Comparison of ENCODE assay signal across 9 cellular contexts in genomic region chr15:60787737-60788513, GRCh38.
A peak's percentile ranks its signal among the peaks of the same experiment; 100 is the strongest.
DNase-seq lines count a peak whose midpoint lies in the region; ATAC-seq and TF ChIP-seq lines count a peak whose summit lies in the region.
"Had no signal": no experiment of that assay in that cellular context is flagged by ENCODE, and none has a peak within 500 bp of the region (broad histone marks: within the 10 kb centered on the region; RNA-seq: fewer than 3 reads in every experiment).

No MANE protein-coding gene starts in this region.

- H3K27ac ChIP-seq in thoracic aorta (no peak overlapping the region), coronary artery (no peak overlapping the region), PC-9 (no peak overlapping the region)
- H3K27ac ChIP-seq: BLaER1 treated with 17β-estradiol and CSF1 and Interleukin-3, amounts not matched to agents 10 nM and 100 nM had no signal

- H3K79me2 ChIP-seq in PC-9 (ENCODE audit: low read depth) = no peaks in the 10 kb centered on the region

- no peaks in the 10 kb centered on the region for H3F3A ChIP-seq in PC-9 (ENCODE audit: insufficient read depth, low read depth)

- peak overlapping the region; percentile 16 for H3K27ac Mint-ChIP-seq in activated CD8-positive, alpha-beta T cell treated with anti-CD3 and anti-CD28 coated beads, Interleukin-2, amount 10 ng/mL, durations not matched to agents 7 days and 5 days

- intact Hi-C loops in PC-9 (cut with micrococcal nuclease; ENCODE audit: unreplicated experiment) = no loop called here

- TF ChIP-seq CTCF in thoracic aorta (IDR thresholded peaks at IDR 0.05) = peak; percentile 28
- TF ChIP-seq CTCF in coronary artery (IDR thresholded peaks at IDR 0.05) = no peak
- no peak; the same call in 1 of the 2 replicates for TF ChIP-seq CTCF in PC-9 (conservative IDR thresholded peaks at IDR 0.05)

- H3K9me3 Mint-ChIP-seq in activated CD8-positive, alpha-beta T cell treated with anti-CD3 and anti-CD28 coated beads, Interleukin-2, amount 10 ng/mL, durations not matched to agents 7 days and 5 days (ENCODE audit: insufficient read depth) = peaks cover 4% of the 10 kb centered on the region

- H3K27me3 ChIP-seq in thoracic aorta (replicated peaks; ENCODE audit: insufficient read depth) (no peaks in the 10 kb centered on the region), PC-9 (ENCODE audit: insufficient read depth, low read depth) (no peaks in the 10 kb centered on the region)
- H3K27me3 ChIP-seq: BLaER1 treated with 17β-estradiol and CSF1 and Interleukin-3, amounts not matched to agents 10 nM and 100 nM had no signal

- no peak overlapping the region for H2AFZ ChIP-seq in PC-9

- POLR2A ChIA-PET in activated CD8-positive, alpha-beta T cell treated with anti-CD3 and anti-CD28 coated beads, Interleukin-2, amount 10 ng/mL, durations not matched to agents 7 days and 5 days (lab: Charles Lee) = interaction anchor here (0.7 kb wide), 1 partner anchor 128 kb away, joined by 3 read pairs; no protein-coding TSS in a partner anchor
- POLR2A ChIA-PET in PC-9 (lab: Charles Lee; ENCODE audit: unreplicated experiment) = no interaction called here

- no peak overlapping the region for H3K4me3 ChIP-seq in thoracic aorta
- no peak overlapping the region for H3K4me3 ChIP-seq in coronary artery
- H3K4me3 ChIP-seq in PC-9 = no peak overlapping the region
- H3K4me3 ChIP-seq: BLaER1 treated with 17β-estradiol and CSF1 and Interleukin-3, amounts not matched to agents 10 nM and 100 nM had no signal

- H3K36me3 ChIP-seq in thoracic aorta (no peaks in the 10 kb centered on the region), PC-9 (ENCODE audit: low read depth) (no peaks in the 10 kb centered on the region)
- H3K36me3 ChIP-seq: BLaER1 treated with 17β-estradiol and CSF1 and Interleukin-3, amounts not matched to agents 10 nM and 100 nM had no signal

- no TSS peak for BruUV-seq in PC-9 (replicated peaks; lab: Mats Ljungman, UMichigan)

- H3K4me3 Mint-ChIP-seq in activated CD8-positive, alpha-beta T cell treated with anti-CD3 and anti-CD28 coated beads, Interleukin-2, amount 10 ng/mL, durations not matched to agents 7 days and 5 days = no peak overlapping the region

- H3K4me2 ChIP-seq in PC-9 = no peak overlapping the region
- H3K4me2 ChIP-seq: BLaER1 treated with 17β-estradiol and CSF1 and Interleukin-3, amounts not matched to agents 10 nM and 100 nM had no signal

- CTCF ChIA-PET in activated CD8-positive, alpha-beta T cell treated with anti-CD3 and anti-CD28 coated beads, Interleukin-2, amount 10 ng/mL, durations not matched to agents 7 days and 5 days (lab: Charles Lee) = interaction anchor here (0.6 to 6.0 kb wide), 17 partner anchors 11 to 203 kb away, joined by 3 to 31 read pairs (median 4); no protein-coding TSS in a partner anchor
- CTCF ChIA-PET in PC-9 (lab: Charles Lee) = no interaction called here

- no peaks in the 10 kb centered on the region for H3K9me2 ChIP-seq in PC-9 (ENCODE audit: insufficient read depth)

- H3K36me3 Mint-ChIP-seq in activated CD8-positive, alpha-beta T cell treated with anti-CD3 and anti-CD28 coated beads, Interleukin-2, amount 10 ng/mL, durations not matched to agents 7 days and 5 days (ENCODE audit: low read depth) = peaks cover 5% of the 10 kb centered on the region

- peaks cover 6% of the 10 kb centered on the region for H3K4me1 Mint-ChIP-seq in activated CD8-positive, alpha-beta T cell treated with anti-CD3 and anti-CD28 coated beads, Interleukin-2, amount 10 ng/mL, durations not matched to agents 7 days and 5 days (ENCODE audit: low read depth)

- peaks cover 5% of the 10 kb centered on the region for H3K9me3 ChIP-seq in thoracic aorta
- H3K9me3 ChIP-seq in PC-9 (ENCODE audit: insufficient read depth, low read depth) = no peaks in the 10 kb centered on the region; the same call in 1 of the 2 replicates

- peak; percentile 52 for DNase-seq in activated CD8-positive, alpha-beta memory T cell treated with anti-CD3 and anti-CD28 coated beads, Interleukin-2, amount 50 U/mL, for 4 hours
- no peak for DNase-seq in activated CD8-positive, alpha-beta memory T cell treated with anti-CD3 and anti-CD28 coated beads, Interleukin-2, amount 50 U/mL, for 48 hours
- peak; percentile 38 for DNase-seq in activated CD8-positive, alpha-beta T cell treated with anti-CD3 and anti-CD28 coated beads, Interleukin-2, amount 10 ng/mL, durations not matched to agents 7 days and 5 days
- DNase-seq in germinal center (ENCODE audit: low spot score) (peak; percentile 28), thoracic aorta (ENCODE audit: low spot score) (no peak), coronary artery (ENCODE audit: low spot score) (no peak), NCI-H1930 (lab: John Stamatoyannopoulos, UW) (no peak), PC-9 (no peak)

- no peaks in the 10 kb centered on the region for H4K20me1 ChIP-seq in PC-9 (ENCODE audit: insufficient read depth)
- H4K20me1 ChIP-seq: BLaER1 treated with 17β-estradiol and CSF1 and Interleukin-3, amounts not matched to agents 10 nM and 100 nM had no signal

- ATAC-seq in activated CD8-positive, alpha-beta T cell treated with anti-CD3 and anti-CD28 coated beads, Interleukin-2, amount 10 ng/mL, durations not matched to agents 7 days and 5 days = peak; percentile 60
- no peak for ATAC-seq in thoracic aorta (ENCODE audit: insufficient number of reproducible peaks, low FRiP score, low read depth)

- H3K27me3 Mint-ChIP-seq in activated CD8-positive, alpha-beta T cell treated with anti-CD3 and anti-CD28 coated beads, Interleukin-2, amount 10 ng/mL, durations not matched to agents 7 days and 5 days (ENCODE audit: low read depth) = no peaks in the 10 kb centered on the region

- H3K4me1 ChIP-seq in thoracic aorta (ENCODE audit: control insufficient read depth in 1 of 2, low read depth in 2 of 2) = peaks cover 0 to under 1% of the 10 kb centered on the region in 2 donors
- no peaks in the 10 kb centered on the region for H3K4me1 ChIP-seq in PC-9 (replicated peaks; ENCODE audit: insufficient read depth)
- H3K4me1 ChIP-seq: BLaER1 treated with 17β-estradiol and CSF1 and Interleukin-3, amounts not matched to agents 10 nM and 100 nM had no signal

Comparison
In these comparisons a context has a peak if more than half of its experiments do, and no peak if none do; other contexts are left out.
1. DNase-seq: peak in activated CD8-positive, alpha-beta memory T cell treated with anti-CD3 and anti-CD28 coated beads, Interleukin-2, amount 50 U/mL, for 4 hours (single experiment), activated CD8-positive, alpha-beta T cell treated with anti-CD3 and anti-CD28 coated beads, Interleukin-2, amount 10 ng/mL, durations not matched to agents 7 days and 5 days (single experiment) and germinal center (single experiment); none in activated CD8-positive, alpha-beta memory T cell treated with anti-CD3 and anti-CD28 coated beads, Interleukin-2, amount 50 U/mL, for 48 hours (single experiment), thoracic aorta (single experiment), coronary artery (single experiment), NCI-H1930 (0 of 2) and PC-9 (0 of 2).